Comparison of ENCODE assay signal across 12 cellular contexts in genomic region chr16:554640-555413, GRCh38. TPM values are rescaled to one million over a fixed set of nuclear protein-coding genes. Genes with fewer than 3 reads are reported as not detected.
A peak's percentile ranks its signal among the peaks of the same experiment; 100 is the strongest.
DNase-seq lines count a peak whose midpoint lies in the region; ATAC-seq and TF ChIP-seq lines count a peak whose summit lies in the region.
"Had no signal": no experiment of that assay in that cellular context is flagged by ENCODE, and none has a peak within 500 bp of the region (broad histone marks: within the 10 kb centered on the region; RNA-seq: fewer than 3 reads in every experiment).

No MANE protein-coding gene starts in this region.

- H3K4me1 ChIP-seq in GM23248 (ENCODE audit: insufficient read depth) (peaks cover 17% of the 10 kb centered on the region), stomach (peaks cover 4 to 13% (median 8%) of the 10 kb centered on the region in 4 donors)

- DNase-seq in GM23248 (peak; percentile 92), RKO (ENCODE audit: low spot score) (peak; percentile 21), fibroblast of peridontal ligament (ENCODE audit: extremely low read depth) (peak; percentile 52), type B pancreatic cell (ENCODE audit: extremely low spot score, unreplicated experiment) (no peak), stomach (no peak)
- DNase-seq: activated CD8-positive, alpha-beta memory T cell treated with anti-CD3 and anti-CD28 coated beads, Interleukin-2, amount 10 ng/mL, durations not matched to agents 7 days and 5 days; GDM1; naive B cell; stimulated activated CD4-positive, alpha-beta T cell treated with anti-CD3 and anti-CD28 coated beads, Interleukin-12 subunit alpha, Interleukin-12 subunit beta, amount 100 ng/mL, for 4 hours had no signal

- peak overlapping the region; percentile 78 for H3K9ac ChIP-seq in GM23248

- in situ Hi-C loops in GM23248 (cut with MboI), result no loop called here

- H3F3A ChIP-seq in GM23248 (ENCODE audit: insufficient read depth), result no peaks in the 10 kb centered on the region

- 4 to 7% methylated on average over 48 to 55 of the region's 56 CpGs for WGBS in GM23248 (ENCODE audit: low coverage in 1 of 2, low lambda C conversion rate in 2 of 2, missing lambda C conversion rate in 2 of 2), 2 experiments
- 73 to 85% (median 82%) methylated on average over 47 to 56 of the region's 56 CpGs for WGBS in stomach, 5 donors

- H3K36me3 ChIP-seq in GM23248 (ENCODE audit: low read depth), result no peaks in the 10 kb centered on the region
- H3K36me3 ChIP-seq in stomach, result peaks cover 29 to 45% (median 41%) of the 10 kb centered on the region in 4 donors

- H3K27me3 Mint-ChIP-seq in activated T-helper 17 cell treated with anti-CD3 and anti-CD28 coated beads, Interleukin-2, amount 50 U/mL, for 72 hours, result no peaks in the 10 kb centered on the region
- H3K27me3 Mint-ChIP-seq in type B pancreatic cell, result peaks cover 9% of the 10 kb centered on the region

- H3K4me3 ChIP-seq in GM23248, result peak overlapping the region; percentile 63
- peak overlapping the region in 5 of 7 experiments; percentile 4 to 23 (median 12) for H3K4me3 ChIP-seq in skin epidermis
- no peak overlapping the region for H3K4me3 ChIP-seq in stomach

- no peak overlapping the region for H3K4me3 Mint-ChIP-seq in activated T-helper 17 cell treated with anti-CD3 and anti-CD28 coated beads, Interleukin-2, amount 50 U/mL, for 72 hours
- no peak overlapping the region for H3K4me3 Mint-ChIP-seq in type B pancreatic cell
- H3K4me3 Mint-ChIP-seq: activated CD8-positive, alpha-beta memory T cell treated with anti-CD3 and anti-CD28 coated beads, Interleukin-2, amount 10 ng/mL, durations not matched to agents 7 days and 5 days; naive B cell had no signal

- TF ChIP-seq CTCF in type B pancreatic cell (conservative IDR thresholded peaks at IDR 0.05), result no peak
- TF ChIP-seq CTCF in stomach (IDR thresholded peaks at IDR 0.05), result no peak

- H3K27ac ChIP-seq in GM23248, result peak overlapping the region; percentile 86
- H3K27ac ChIP-seq in skin epidermis, result peak overlapping the region in 11 of 21 experiments; percentile 1 to 50 (median 18)
- no peak overlapping the region for H3K27ac ChIP-seq in stomach

- H3K4me2 ChIP-seq in GM23248 (ENCODE audit: unreplicated experiment), result peak overlapping the region; percentile 75

- intact Hi-C loops in stomach (cut with DNase I; ENCODE audit: low total_unique reads), result no loop called here

- no peaks in the 10 kb centered on the region for H3K4me1 Mint-ChIP-seq in activated T-helper 17 cell treated with anti-CD3 and anti-CD28 coated beads, Interleukin-2, amount 50 U/mL, for 72 hours
- H3K4me1 Mint-ChIP-seq in type B pancreatic cell (ENCODE audit: unreplicated experiment), result peaks cover 3% of the 10 kb centered on the region
- H3K4me1 Mint-ChIP-seq: activated CD8-positive, alpha-beta memory T cell treated with anti-CD3 and anti-CD28 coated beads, Interleukin-2, amount 10 ng/mL, durations not matched to agents 7 days and 5 days had no signal

- no peaks in the 10 kb centered on the region for H3K9me3 Mint-ChIP-seq in activated T-helper 17 cell treated with anti-CD3 and anti-CD28 coated beads, Interleukin-2, amount 50 U/mL, for 72 hours
- H3K9me3 Mint-ChIP-seq in type B pancreatic cell, result no peaks in the 10 kb centered on the region
- H3K9me3 Mint-ChIP-seq: naive B cell had no signal

- peaks cover 5% of the 10 kb centered on the region for H3K36me3 Mint-ChIP-seq in activated T-helper 17 cell treated with anti-CD3 and anti-CD28 coated beads, Interleukin-2, amount 50 U/mL, for 72 hours (ENCODE audit: low read depth)
- no peaks in the 10 kb centered on the region for H3K36me3 Mint-ChIP-seq in type B pancreatic cell
- H3K36me3 Mint-ChIP-seq: activated CD8-positive, alpha-beta memory T cell treated with anti-CD3 and anti-CD28 coated beads, Interleukin-2, amount 10 ng/mL, durations not matched to agents 7 days and 5 days; naive B cell had no signal

- H3K27me3 ChIP-seq in GM23248 (replicated peaks; ENCODE audit: insufficient read depth) (peaks cover 8% of the 10 kb centered on the region; the same call in 1 of the 2 replicates), stomach (peaks cover 5 to 29% (median 15%) of the 10 kb centered on the region in 3 donors)

- ATAC-seq in activated T-helper 17 cell treated with anti-CD3 and anti-CD28 coated beads, Interleukin-2, amount 50 U/mL, for 72 hours (replicated peaks), result no peak
- ATAC-seq: activated CD8-positive, alpha-beta memory T cell treated with anti-CD3 and anti-CD28 coated beads, Interleukin-2, amount 10 ng/mL, durations not matched to agents 7 days and 5 days had no signal

- no peaks in the 10 kb centered on the region for H3K79me2 ChIP-seq in GM23248 (ENCODE audit: insufficient read depth)

- no peak for TF ChIP-seq EP300 in stomach (IDR thresholded peaks at IDR 0.05)

- peak overlapping the region; percentile 43; the same call in 1 of the 2 replicates for H2AFZ ChIP-seq in GM23248

- no peak overlapping the region for H3K27ac Mint-ChIP-seq in activated T-helper 17 cell treated with anti-CD3 and anti-CD28 coated beads, Interleukin-2, amount 50 U/mL, for 72 hours
- H3K27ac Mint-ChIP-seq in type B pancreatic cell, result no peak overlapping the region
- H3K27ac Mint-ChIP-seq: activated CD8-positive, alpha-beta memory T cell treated with anti-CD3 and anti-CD28 coated beads, Interleukin-2, amount 10 ng/mL, durations not matched to agents 7 days and 5 days; naive B cell had no signal

- H3K9me2 ChIP-seq in GM23248 (ENCODE audit: insufficient read depth), result no peaks in the 10 kb centered on the region

- TF ChIP-seq POLR2A in stomach (IDR thresholded peaks at IDR 0.05), result no peak

- H3K9me3 ChIP-seq in GM23248 (ENCODE audit: low read depth), result no peaks in the 10 kb centered on the region
- no peaks in the 10 kb centered on the region for H3K9me3 ChIP-seq in stomach

- H4K20me1 ChIP-seq in GM23248 (ENCODE audit: insufficient read depth), result no peaks in the 10 kb centered on the region

RNA-seq across cellular contexts. Expression of gene PRR35, which starts 5.4 kb away (rescaled TPM):
- total RNA-seq in GM23248 (2014; rRNA removed; shearing (Covaris generic)), result not detected in 2 replicates
- polyA plus RNA-seq in GM23248 (2016; fragmentation: Nextera tagmentation; extraction: Ambion mirVana) (not detected in 2 replicates), stomach (not detected)
- total RNA-seq in activated T-helper 17 cell treated with anti-CD3 and anti-CD28 coated beads, Interleukin-2, amount 50 U/mL, for 72 hours, result not detected
- total RNA-seq in type B pancreatic cell (ENCODE audit: low replicate concordance) (0.12 TPM in 2 replicates), stomach (not detected)
- total RNA-seq: activated CD8-positive, alpha-beta memory T cell treated with anti-CD3 and anti-CD28 coated beads, Interleukin-2, amount 10 ng/mL, durations not matched to agents 7 days and 5 days; epithelial cell of proximal tubule had no signal

RNA-seq across cellular contexts. Expression of gene NHLRC4, which starts 12.0 kb away (rescaled TPM):
- total RNA-seq in GM23248 (2014; rRNA removed; shearing (Covaris generic)), result 0.11 and 0.13 TPM in 2 replicates
- polyA plus RNA-seq in GM23248 (2016; fragmentation: Nextera tagmentation; extraction: Ambion mirVana), result 0.20 TPM in 1 of 2 replicates, not detected in the other
- 1 to 10 TPM in 1 of 2 donors, under 1 TPM in 1; 0.80 to 1.1 TPM for total RNA-seq in activated T-helper 17 cell treated with anti-CD3 and anti-CD28 coated beads, Interleukin-2, amount 50 U/mL, for 72 hours
- total RNA-seq in type B pancreatic cell (ENCODE audit: low replicate concordance), result 0.52 and 1.4 TPM in 2 replicates
- total RNA-seq in stomach, result under 1 TPM in 2 of 5 donors, not detected in 3; 0.89 to 0.92 TPM
- polyA plus RNA-seq in stomach, result 1 to 10 TPM in 2 of 3 donors, under 1 TPM in 1; 0.35 to 1.4 (median 1.4) TPM

RNA-seq across cellular contexts. Expression of gene PIGQ, which starts 14.9 kb away (rescaled TPM):
- 35.0 and 43.5 TPM in 2 replicates for total RNA-seq in GM23248 (2014; rRNA removed; shearing (Covaris generic))
- polyA plus RNA-seq in GM23248 (2016; fragmentation: Nextera tagmentation; extraction: Ambion mirVana), result 31.6 and 33.9 TPM in 2 replicates
- 10 to 100 TPM; 28.0 to 34.2 TPM for total RNA-seq in activated T-helper 17 cell treated with anti-CD3 and anti-CD28 coated beads, Interleukin-2, amount 50 U/mL, for 72 hours
- 58.2 and 83.5 TPM in 2 replicates for total RNA-seq in type B pancreatic cell (ENCODE audit: low replicate concordance)
- 100 to 1,000 TPM in 2 of 5 donors, 10 to 100 TPM in 3; 14.3 to 217 (median 52.6) TPM for total RNA-seq in stomach
- 10 to 100 TPM; 30.1 to 46.5 (median 38.0) TPM for polyA plus RNA-seq in stomach

RNA-seq across cellular contexts. Expression of gene CAPN15, which starts 27.3 kb away (rescaled TPM):
- 68.0 and 69.4 TPM in 2 replicates for total RNA-seq in GM23248 (2014; rRNA removed; shearing (Covaris generic))
- polyA plus RNA-seq in GM23248 (2016; fragmentation: Nextera tagmentation; extraction: Ambion mirVana), result 5.4 and 5.7 TPM in 2 replicates
- 100 to 1,000 TPM in 1 of 2 donors, 10 to 100 TPM in 1; 61.1 to 117 TPM for total RNA-seq in activated T-helper 17 cell treated with anti-CD3 and anti-CD28 coated beads, Interleukin-2, amount 50 U/mL, for 72 hours
- total RNA-seq in type B pancreatic cell (ENCODE audit: low replicate concordance), result 50.1 and 52.3 TPM in 2 replicates
- 100 to 1,000 TPM in 1 of 5 donors, 10 to 100 TPM in 4; 25.2 to 235 (median 83.5) TPM for total RNA-seq in stomach
- 10 to 100 TPM; 29.3 to 33.2 (median 29.6) TPM for polyA plus RNA-seq in stomach

RNA-seq across cellular contexts. Expression of gene RAB40C, which starts 35.0 kb away (rescaled TPM):
- 18.8 and 28.3 TPM in 2 replicates for total RNA-seq in GM23248 (2014; rRNA removed; shearing (Covaris generic))
- polyA plus RNA-seq in GM23248 (2016; fragmentation: Nextera tagmentation; extraction: Ambion mirVana) (9.5 TPM in 2 replicates), stomach (10 to 100 TPM; 20.9 to 24.6 (median 22.1) TPM)
- total RNA-seq in activated T-helper 17 cell treated with anti-CD3 and anti-CD28 coated beads, Interleukin-2, amount 50 U/mL, for 72 hours, result 10 to 100 TPM; 12.9 TPM
- total RNA-seq in type B pancreatic cell (ENCODE audit: low replicate concordance) (21.4 and 26.5 TPM in 2 replicates), stomach (100 to 1,000 TPM in 1 of 5 donors, 10 to 100 TPM in 4; 17.6 to 101 (median 51.3) TPM)

Comparison
In these comparisons a context has a peak if more than half of its experiments do, and no peak if none do; other contexts are left out.
1. DNase-seq: peak in GM23248 (single experiment), RKO (single experiment) and fibroblast of peridontal ligament (single experiment); none in type B pancreatic cell (single experiment) and stomach (single experiment).
2. H3K27ac ChIP-seq: peak in GM23248 (single experiment) and skin epidermis (11 of 21); none in stomach (0 of 5).
3. H3K4me3 ChIP-seq: peak in GM23248 (single experiment) and skin epidermis (5 of 7); none in stomach (0 of 4).